In genomic region chr10:114471906-114472873, GRCh38 we compare ENCODE assay signal across 10 cellular contexts.
DNase-seq lines count a peak whose midpoint lies in the region; ATAC-seq and TF ChIP-seq lines count a peak whose summit lies in the region.
"Had no signal": no experiment of that assay in that cellular context is flagged by ENCODE, and none has a peak within 500 bp of the region (broad histone marks: within the 10 kb centered on the region; RNA-seq: fewer than 3 reads in every experiment).

No MANE protein-coding gene starts in this region.

- ATAC-seq in memory B cell (ENCODE audit: low read depth) (no peak), foreskin keratinocyte (no peak), GM19351 (IDR thresholded peaks at IDR 0.05; ENCODE audit: unreplicated experiment) (no peak), HG02970 (IDR thresholded peaks at IDR 0.05; ENCODE audit: low FRiP score, unreplicated experiment) (no peak)

- peak; percentile 20 for DNase-seq in D341Med (ENCODE audit: low spot score)
- peak; percentile 23 for DNase-seq in HPDE6-E6E7 (ENCODE audit: extremely low spot score)
- DNase-seq in memory B cell (ENCODE audit: low spot score in 2 of 2) = no peak
- no peak for DNase-seq in foreskin keratinocyte
- DNase-seq in RWPE1 (ENCODE audit: low spot score) = no peak

- peak overlapping the region; percentile 78 for H3K27ac Mint-ChIP-seq in memory B cell

- no peaks in the 10 kb centered on the region for H3K4me1 ChIP-seq in foreskin keratinocyte

- H3K4me1 Mint-ChIP-seq in memory B cell = peaks cover 19% of the 10 kb centered on the region

- H3K36me3 Mint-ChIP-seq in memory B cell = peaks cover 11% of the 10 kb centered on the region

- no peaks in the 10 kb centered on the region for H3K9me3 Mint-ChIP-seq in memory B cell

- CTCF ChIA-PET in RWPE1 (lab: Yijun Ruan, JAX) = interaction anchor here (0.5 to 1.6 kb wide), 27 partner anchors 9 to 544 kb away, joined by 3 to 12 read pairs (median 4); partner anchors contain the start of gene FHIP2A

- no peaks in the 10 kb centered on the region for H3K27me3 ChIP-seq in foreskin keratinocyte
- H3K27me3 ChIP-seq: suprapubic skin had no signal

- no peaks in the 10 kb centered on the region for H3K27me3 Mint-ChIP-seq in memory B cell

- TF ChIP-seq CTCF in VCaP (conservative IDR thresholded peaks at IDR 0.05) = no peak
- TF ChIP-seq CTCF in foreskin keratinocyte (conservative IDR thresholded peaks at IDR 0.05) = no peak
- TF ChIP-seq CTCF in RWPE1 (conservative IDR thresholded peaks at IDR 0.05; ENCODE audit: low read depth) = no peak

- POLR2A ChIA-PET in RWPE1 (lab: Yijun Ruan, JAX; ENCODE audit: low non-redundant PET) = no interaction called here

- H3K27ac ChIP-seq in VCaP = peak overlapping the region; percentile 34; the same call in 1 of the 2 replicates
- no peak overlapping the region for H3K27ac ChIP-seq in foreskin keratinocyte
- no peak overlapping the region for H3K27ac ChIP-seq in RWPE1
- H3K27ac ChIP-seq: coronary artery, suprapubic skin had no signal

- no peak overlapping the region for H3K4me3 Mint-ChIP-seq in memory B cell

Comparison
In these comparisons a context has a peak if more than half of its experiments do, and no peak if none do; other contexts are left out.
1. DNase-seq: peak in D341Med (single experiment) and HPDE6-E6E7 (single experiment); none in memory B cell (0 of 2), foreskin keratinocyte (0 of 2) and RWPE1 (single experiment).